In genomic region chr13:35920816-35921215, GRCh38 we compare ENCODE assay signal across 1 cellular context.
TF ChIP-seq lines count a peak whose summit lies in the region.

No MANE protein-coding gene starts in this region.

TF ChIP-seq in GM23338, 12 proteins besides CTCF, POLR2A, EP300 and RAD21 (continued from another document):
- TF ChIP-seq ZNF462 (CRISPR knock-in tag; IDR thresholded peaks at IDR 0.05) = 0 out of 2 replicates have a peak, but pooled peaks have one; percentile 17
